Comparison of ENCODE assay signal across 7 cellular contexts in genomic region chr19:48424694-48425219, GRCh38. TPM values are rescaled to one million over a fixed set of nuclear protein-coding genes. Genes with fewer than 3 reads are reported as not detected.
DNase-seq lines count a peak whose midpoint lies in the region; ATAC-seq and TF ChIP-seq lines count a peak whose summit lies in the region.

No MANE protein-coding gene starts in this region.

- H3K36me3 ChIP-seq in NT2/D1 (ENCODE audit: insufficient read depth, insufficient read length, low read length) (no peaks in the 10 kb centered on the region), ectodermal cell (ENCODE audit: control insufficient read depth, insufficient read depth, low read length) (no peaks in the 10 kb centered on the region)

- no peaks in the 10 kb centered on the region for H3K4me1 ChIP-seq in NT2/D1 (ENCODE audit: insufficient read depth, insufficient read length)
- H3K4me1 ChIP-seq in ectodermal cell (ENCODE audit: control insufficient read depth, insufficient read depth, low read length) = no peaks in the 10 kb centered on the region

- ATAC-seq in sciatic nerve (peak; percentile 76), GM21723 (IDR thresholded peaks at IDR 0.05; ENCODE audit: unreplicated experiment) (no peak)

- peak; percentile 71 for DNase-seq in GM13976 (ENCODE audit: low spot score)
- DNase-seq in NT2/D1 (ENCODE audit: low read depth, low spot score) = no peak
- DNase-seq in sciatic nerve (ENCODE audit: low spot score) = no peak
- no peak for DNase-seq in foreskin melanocyte
- no peak for DNase-seq in HuH-7.5 (ENCODE audit: low spot score)

- no peak for TF ChIP-seq CTCF in GM13976 (IDR thresholded peaks at IDR 0.05; ENCODE audit: borderline replicate concordance, control extremely low read depth, extremely low read depth, insufficient read depth, missing control alignments)

- intact Hi-C loops in sciatic nerve (cut with DNase I) = no loop called here

- peak overlapping the region; percentile 64 for H3K9ac ChIP-seq in NT2/D1 (ENCODE audit: insufficient read length, low read depth)

- H3K9me3 ChIP-seq in NT2/D1 (ENCODE audit: insufficient read depth, low read length) (no peaks in the 10 kb centered on the region), ectodermal cell (ENCODE audit: control insufficient read depth, low read length) (no peaks in the 10 kb centered on the region)

- in situ Hi-C loops in GM13976 (cut with MboI; ENCODE audit: low sequenced_read_pairs, unreplicated experiment) = no loop called here

- H3K27ac ChIP-seq in ectodermal cell (ENCODE audit: insufficient read depth, low read depth, low read length, poor library complexity, severe bottlenecking) = peak overlapping the region; percentile 26

- WGBS in ectodermal cell, 2 experiments = 44 to 54% methylated on average over 8 of the region's 8 CpGs

- H3K27me3 ChIP-seq in NT2/D1 (ENCODE audit: insufficient read depth, insufficient read length) = no peaks in the 10 kb centered on the region
- no peaks in the 10 kb centered on the region for H3K27me3 ChIP-seq in ectodermal cell (ENCODE audit: control insufficient read depth, insufficient read depth, low read length, poor library complexity, severe bottlenecking)

- H3K4me3 ChIP-seq in NT2/D1 (ENCODE audit: insufficient read length, low read depth) = no peak overlapping the region
- no peak overlapping the region for H3K4me3 ChIP-seq in ectodermal cell (ENCODE audit: insufficient read depth, low read depth, low read length)

RNA-seq across cellular contexts. Expression of gene GRWD1, which starts 21.0 kb away (rescaled TPM):
- 36.5 TPM for polyA plus RNA-seq in ectodermal cell (2013, experiment 1 of 4)
- polyA plus RNA-seq in ectodermal cell (2013, experiment 2 of 4) = 38.5 TPM
- 17.1 TPM for polyA plus RNA-seq in ectodermal cell (2013, experiment 3 of 4)
- polyA plus RNA-seq in ectodermal cell (2013, experiment 4 of 4) = 20.9 TPM
- total RNA-seq in sciatic nerve = 23.4 TPM

RNA-seq across cellular contexts. Expression of gene KCNJ14, which starts 30.6 kb away (rescaled TPM):
- polyA plus RNA-seq in ectodermal cell (2013, experiment 1 of 4) = 0.59 TPM
- 0.87 TPM for polyA plus RNA-seq in ectodermal cell (2013, experiment 2 of 4)
- polyA plus RNA-seq in ectodermal cell (2013, experiment 3 of 4) = 0.27 TPM
- polyA plus RNA-seq in ectodermal cell (2013, experiment 4 of 4) = 0.61 TPM
- 0.71 TPM for total RNA-seq in sciatic nerve

RNA-seq across cellular contexts. Expression of gene GRIN2D, which starts 31.3 kb away (rescaled TPM):
- polyA plus RNA-seq in ectodermal cell (2013, experiment 1 of 4) = 0.39 TPM
- 0.52 TPM for polyA plus RNA-seq in ectodermal cell (2013, experiment 2 of 4)
- 0.96 TPM for polyA plus RNA-seq in ectodermal cell (2013, experiment 3 of 4)
- 0.85 TPM for polyA plus RNA-seq in ectodermal cell (2013, experiment 4 of 4)
- 1.1 TPM for total RNA-seq in sciatic nerve

RNA-seq across cellular contexts. Expression of gene KDELR1, which starts 33.4 kb away (rescaled TPM):
- 298 TPM for polyA plus RNA-seq in ectodermal cell (2013, experiment 1 of 4)
- polyA plus RNA-seq in ectodermal cell (2013, experiment 2 of 4) = 301 TPM
- polyA plus RNA-seq in ectodermal cell (2013, experiment 3 of 4) = 217 TPM
- polyA plus RNA-seq in ectodermal cell (2013, experiment 4 of 4) = 240 TPM
- 104 TPM for total RNA-seq in sciatic nerve

RNA-seq across cellular contexts. Expression of gene CYTH2, which starts 44.4 kb away (rescaled TPM):
- 135 TPM for polyA plus RNA-seq in ectodermal cell (2013, experiment 1 of 4)
- 126 TPM for polyA plus RNA-seq in ectodermal cell (2013, experiment 2 of 4)
- polyA plus RNA-seq in ectodermal cell (2013, experiment 3 of 4) = 104 TPM
- 116 TPM for polyA plus RNA-seq in ectodermal cell (2013, experiment 4 of 4)
- total RNA-seq in sciatic nerve = 62.7 TPM
